ENCODE assay signal across 15 cellular contexts in genomic region chr9:7045361-7045760, GRCh38.
"Had no signal": no experiment of that assay in that cellular context is flagged by ENCODE, and none has a peak within 500 bp of the region (broad histone marks: within the 10 kb centered on the region; RNA-seq: fewer than 3 reads in every experiment).

No MANE protein-coding gene starts in this region.

- H3K4me1 ChIP-seq: heart left ventricle, left lung, pancreas had no signal

- DNase-seq: activated CD4-positive, alpha-beta memory T cell treated with anti-CD3 and anti-CD28 coated beads for 36 hours; activated CD4-positive, alpha-beta T cell treated with anti-CD3 and anti-CD28 coated beads for 1 hour; activated gamma-delta T cell treated with Interleukin-2 at 50 U/mL for 16 hours; activated T-cell treated with anti-CD3 and anti-CD28 coated beads, Interleukin-2, amount 50 U/mL, for 4 hours; caudate nucleus; effector CD4-positive, alpha-beta T cell; heart left ventricle; islet precursor cell; left lung; mesenchymal stem cell; pancreas; stimulated activated CD4-positive, alpha-beta T cell treated with anti-CD3 and anti-CD28 coated beads, Interleukin-4, amount 100 ng/mL, for 4 hours; stimulated activated naive CD8-positive, alpha-beta T cell treated with anti-CD3 and anti-CD28 coated beads, Interleukin-15, amount 100 ng/mL, for 72 hours had no signal

- H3K4me3 ChIP-seq: coronary artery, heart left ventricle, left lung, pancreas, skin epidermis had no signal

- H3K27ac ChIP-seq: coronary artery, heart left ventricle, left lung, pancreas, skin epidermis had no signal

- ATAC-seq: activated T-cell treated with anti-CD3 and anti-CD28 coated beads, Interleukin-2, amount 50 U/mL, for 4 hours; heart left ventricle; left lung; pancreas; stimulated activated naive CD8-positive, alpha-beta T cell treated with anti-CD3 and anti-CD28 coated beads, Interleukin-15, amount 100 ng/mL, for 72 hours had no signal

- H3K27me3 ChIP-seq: heart left ventricle, left lung, pancreas had no signal

- H3K9me3 ChIP-seq: heart left ventricle, left lung, pancreas had no signal
